In the genomic region with DNA sequence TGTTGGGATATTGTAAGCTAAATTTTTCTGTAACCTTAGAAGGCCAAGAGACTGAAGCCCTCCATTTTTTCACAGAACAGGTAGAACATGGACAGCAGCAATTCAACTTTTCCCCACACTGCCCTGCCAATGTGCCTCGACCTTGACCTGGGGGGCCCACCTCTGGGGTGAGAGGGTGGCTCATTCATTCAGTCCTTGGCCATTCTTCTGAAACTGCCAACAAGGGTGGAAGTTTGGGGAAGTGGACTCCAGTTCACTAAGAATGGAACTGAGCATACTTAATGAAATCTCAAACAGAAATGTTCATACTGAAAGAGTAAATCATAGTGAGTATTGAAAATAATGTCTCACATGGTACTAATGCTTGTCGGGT, we compare ENCODE assay signal across 8 cellular contexts. TPM values are rescaled to one million over a fixed set of nuclear protein-coding genes. Genes with fewer than 3 reads are reported as not detected.
A peak's percentile ranks its signal among the peaks of the same experiment; 100 is the strongest.
DNase-seq lines count a peak whose midpoint lies in the region; ATAC-seq and TF ChIP-seq lines count a peak whose summit lies in the region.

No MANE protein-coding gene starts in this region.

- peaks cover 6% of the 10 kb centered on the region for H3K36me3 Mint-ChIP-seq in IgD-negative memory B cell

- intact Hi-C loops in A673 (cut with micrococcal nuclease; ENCODE audit: unreplicated experiment) = loop anchor here (5.0 to 10.0 kb wide), 3 partner anchors 104 to 397 kb away; a partner anchor contains a TSS
- intact Hi-C loops in body of pancreas (cut with DNase I) = no loop called here

- WGBS in body of pancreas, 2 donors = 15 to 37% methylated on average over 2 of the region's 2 CpGs

- ATAC-seq in body of pancreas (no peak), HG02798 (IDR thresholded peaks at IDR 0.05; ENCODE audit: poor library complexity, unreplicated experiment) (no peak)

- peak overlapping the region; percentile 8 to 98 (median 78) for H3K27ac Mint-ChIP-seq in IgD-negative memory B cell

- no peaks in the 10 kb centered on the region for H3K9me3 Mint-ChIP-seq in IgD-negative memory B cell

- no peak for TF ChIP-seq POLR2A in body of pancreas (IDR thresholded peaks at IDR 0.05)

- TF ChIP-seq CTCF in A673 (conservative IDR thresholded peaks at IDR 0.05; ENCODE audit: low read depth, low read length) (no peak), body of pancreas (IDR thresholded peaks at IDR 0.05) (no peak)

- H3K4me1 ChIP-seq in A673 (ENCODE audit: insufficient read depth, low read length, poor library complexity, severe bottlenecking) (peaks cover 14% of the 10 kb centered on the region), body of pancreas (peaks cover 32% of the 10 kb centered on the region), mucosa of rectum (ENCODE audit: control insufficient read depth in 2 of 2, insufficient read depth in 2 of 2, low read length in 2 of 2) (peaks cover 16 to 17% of the 10 kb centered on the region in 2 donors)

- CTCF ChIA-PET in A673 (lab: Charles Lee) = no interaction called here

- POLR2A ChIA-PET in A673 (lab: Charles Lee; ENCODE audit: low non-redundant PET) = no interaction called here

- no peak for DNase-seq in A673 (ENCODE audit: low spot score)
- no peak for DNase-seq in body of pancreas
- DNase-seq in nucleus accumbens (lab: John Stamatoyannopoulos, UW) = no peak
- DNase-seq in retina = no peak
- no peak for DNase-seq in NCI-H2196 (lab: John Stamatoyannopoulos, UW; ENCODE audit: unreplicated experiment)

- no peaks in the 10 kb centered on the region for H3K9me3 ChIP-seq in A673 (ENCODE audit: low read depth, low read length, poor library complexity, severe bottlenecking)
- H3K9me3 ChIP-seq in body of pancreas = no peaks in the 10 kb centered on the region
- H3K9me3 ChIP-seq in mucosa of rectum (ENCODE audit: control insufficient read depth in 2 of 2, low read length in 2 of 2) = no peaks in the 10 kb centered on the region

- H3K4me3 Mint-ChIP-seq in IgD-negative memory B cell = peak overlapping the region; percentile 99 to 100 (median 100)

- H3K9ac ChIP-seq in mucosa of rectum (ENCODE audit: low read depth in 1 of 2, low read length in 2 of 2) = peak overlapping the region; percentile 86 to 91

- peaks cover 30 to 45% (median 43%) of the 10 kb centered on the region in 3 donors for H3K4me1 Mint-ChIP-seq in IgD-negative memory B cell

- H3K36me3 ChIP-seq in A673 (ENCODE audit: insufficient read depth, low read length, poor library complexity, severe bottlenecking) (peaks cover 50% of the 10 kb centered on the region), body of pancreas (replicated peaks in 1 of 2; ENCODE audit: insufficient read depth in 1 of 2, low read depth in 2 of 2) (peaks cover 4 to 7% of the 10 kb centered on the region in 2 donors), mucosa of rectum (ENCODE audit: control insufficient read depth in 2 of 2, insufficient read depth in 2 of 2, low read length in 2 of 2) (peaks cover 18 to 23% of the 10 kb centered on the region in 2 donors)

- H3K27me3 Mint-ChIP-seq in IgD-negative memory B cell = no peaks in the 10 kb centered on the region

- H3K27ac ChIP-seq in A673 (ENCODE audit: low read depth, low read length, poor library complexity, severe bottlenecking) (peak overlapping the region; percentile 90), body of pancreas (peak overlapping the region in 2 of 4 donors; percentile 81 to 95), mucosa of rectum (ENCODE audit: low read depth in 2 of 2, low read length in 2 of 2) (no peak overlapping the region)

- H3K27me3 ChIP-seq in A673 (replicated peaks; ENCODE audit: insufficient read depth, low read depth, low read length, poor library complexity) (no peaks in the 10 kb centered on the region), body of pancreas (no peaks in the 10 kb centered on the region), mucosa of rectum (ENCODE audit: control insufficient read depth in 2 of 2, insufficient read depth in 2 of 2, low read length in 2 of 2) (no peaks in the 10 kb centered on the region)

- BruUV-seq in A673 (replicated peaks; lab: Mats Ljungman, UMichigan) = no TSS peak

- H3K4me3 ChIP-seq in A673 (ENCODE audit: low read depth, low read length, poor library complexity, severe bottlenecking) (peak overlapping the region; percentile 89), body of pancreas (peak overlapping the region; percentile 86 to 95), mucosa of rectum (ENCODE audit: low read length in 2 of 2) (peak overlapping the region; percentile 95)

RNA-seq across cellular contexts. Expression of a gene that starts 1.1 kb away (rescaled TPM):
- total RNA-seq in A673 (2021) = 565 and 629 TPM in 2 replicates
- polyA plus RNA-seq in IgD-negative memory B cell = 1,100 TPM
- 100 to 1,000 TPM; 174 to 397 TPM for total RNA-seq in body of pancreas

RNA-seq across cellular contexts. Expression of a gene that starts 1.5 kb away (rescaled TPM):
- total RNA-seq in A673 (2021) (134 and 151 TPM in 2 replicates), body of pancreas (10 to 100 TPM; 18.7 to 24.1 TPM)
- 24.3 TPM for polyA plus RNA-seq in IgD-negative memory B cell
